11 cellular contexts compared by ENCODE assay signal in the genomic region with DNA sequence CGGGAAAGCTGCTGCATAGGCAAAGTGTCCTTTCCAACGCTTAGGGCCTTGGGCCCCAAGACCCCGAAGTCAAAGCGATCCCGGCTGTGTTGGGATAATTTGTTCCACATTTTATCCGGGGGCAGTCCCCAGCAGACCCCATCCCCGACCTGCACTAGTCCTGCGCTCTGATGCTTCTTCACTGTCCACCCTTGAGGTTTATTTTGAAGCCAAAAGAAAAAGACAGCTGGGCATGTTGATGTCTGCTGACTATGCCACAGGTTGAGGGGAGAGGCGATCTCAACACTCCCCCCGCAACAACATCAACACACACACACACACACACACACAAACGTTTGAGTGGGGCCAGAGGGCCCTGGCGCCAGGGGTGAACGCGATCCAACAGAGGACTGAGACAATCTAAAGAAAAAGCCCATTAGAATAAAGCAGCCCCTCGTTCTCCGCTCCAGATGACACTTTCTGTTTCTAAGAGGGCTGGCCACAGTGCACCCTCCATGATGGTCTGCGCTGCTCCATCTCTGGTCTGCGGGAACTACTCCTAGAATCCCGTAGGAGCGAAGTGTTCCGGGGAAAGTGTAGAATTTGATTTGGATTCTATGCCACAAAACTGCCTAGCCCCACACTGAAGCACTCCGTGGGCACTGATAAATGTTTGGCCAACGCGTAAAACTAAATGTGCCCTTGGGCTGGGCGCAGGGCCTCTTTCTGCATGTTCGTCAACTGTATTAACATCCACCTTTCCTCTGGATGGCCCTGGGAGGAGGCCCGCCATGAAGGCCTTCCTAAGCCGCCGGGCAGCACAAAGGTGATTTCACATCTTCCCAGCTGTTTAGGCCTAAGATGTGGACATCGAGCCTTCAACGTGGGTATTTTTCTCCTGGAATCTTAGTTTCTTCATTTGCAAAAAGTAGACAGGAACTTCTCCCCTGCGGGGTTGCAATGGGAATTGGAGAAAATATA. TPM values are rescaled to one million over a fixed set of nuclear protein-coding genes. Genes with fewer than 3 reads are reported as not detected.
DNase-seq lines count a peak whose midpoint lies in the region; ATAC-seq, FAIRE-seq and TF ChIP-seq lines count a peak whose summit lies in the region.
"Had no signal": no experiment of that assay in that cellular context is flagged by ENCODE, and none has a peak within 500 bp of the region (broad histone marks: within the 10 kb centered on the region; RNA-seq: fewer than 3 reads in every experiment).

No MANE protein-coding gene starts in this region.

- H2AFZ ChIP-seq in endothelial cell of umbilical vein (ENCODE audit: low read depth, low read length): no peak overlapping the region
- peak overlapping the region; percentile 85 for H2AFZ ChIP-seq in osteoblast (ENCODE audit: low read length)

- no peak overlapping the region for H3K9ac ChIP-seq in endothelial cell of umbilical vein (replicated peaks; ENCODE audit: extremely low read depth, insufficient read depth, low read length)

- H3K27ac ChIP-seq in CD4-positive, alpha-beta T cell (ENCODE audit: low read depth, low read length): no peak overlapping the region
- no peak overlapping the region for H3K27ac ChIP-seq in endothelial cell of umbilical vein (ENCODE audit: insufficient read depth, low read depth, low read length)
- no peak overlapping the region for H3K27ac ChIP-seq in osteoblast (ENCODE audit: low read depth, low read length)

- TF ChIP-seq CTCF in CD4-positive, alpha-beta T cell (IDR thresholded peaks at IDR 0.05): no peak
- no peak for TF ChIP-seq CTCF in endothelial cell of umbilical vein (IDR thresholded peaks at IDR 0.05; ENCODE audit: extremely low read depth in 1 of 2, insufficient read depth in 1 of 2, low read depth in 1 of 2, low read length in 2 of 2)
- no peak for TF ChIP-seq CTCF in osteoblast (IDR thresholded peaks at IDR 0.05; ENCODE audit: extremely low read depth, low read depth, low read length)

- H3K79me2 ChIP-seq in endothelial cell of umbilical vein (ENCODE audit: control insufficient read depth, insufficient read depth, low read length): no peaks in the 10 kb centered on the region
- peaks cover 3% of the 10 kb centered on the region for H3K79me2 ChIP-seq in osteoblast (ENCODE audit: insufficient read depth, low read length)

- no peaks in the 10 kb centered on the region for H3K36me3 ChIP-seq in endothelial cell of umbilical vein (ENCODE audit: control insufficient read depth in 2 of 2, extremely low read depth in 1 of 2, insufficient read depth in 2 of 2, low read length in 2 of 2)
- peaks cover 7% of the 10 kb centered on the region for H3K36me3 ChIP-seq in osteoblast (ENCODE audit: insufficient read depth, low read length)

- ATAC-seq in CD4-positive, alpha-beta T cell (ENCODE audit: poor library complexity): no peak
- ATAC-seq in GM18505 (IDR thresholded peaks at IDR 0.05; ENCODE audit: unreplicated experiment): no peak
- ATAC-seq in HG02678 (IDR thresholded peaks at IDR 0.05; ENCODE audit: unreplicated experiment): no peak

- DNase-seq in CD4-positive, alpha-beta T cell: no peak
- DNase-seq in endothelial cell of umbilical vein (ENCODE audit: low read depth, low spot score) (no peak), osteoblast (ENCODE audit: insufficient read length, low spot score, missing footprints) (no peak), AG20443 (ENCODE audit: low spot score) (no peak)
- DNase-seq in stimulated activated CD4-positive, alpha-beta T cell treated with anti-CD3 and anti-CD28 coated beads, Interleukin-4, amount 100 ng/mL, for 24 hours: no peak
- DNase-seq: NCI-H1105 treated with DMSO at 0.1 percent for 48 hours had no signal

- H4K20me1 ChIP-seq in endothelial cell of umbilical vein (replicated peaks; ENCODE audit: control insufficient read depth, extremely low read depth, insufficient read depth, low read length): no peaks in the 10 kb centered on the region
- H4K20me1 ChIP-seq in osteoblast (ENCODE audit: insufficient read depth, low read length): no peaks in the 10 kb centered on the region

- TF ChIP-seq POLR2A in endothelial cell of umbilical vein (IDR thresholded peaks at IDR 0.05; ENCODE audit: low read depth, low read length) (no peak), GM18505 (IDR thresholded peaks at IDR 0.05; ENCODE audit: borderline replicate concordance, extremely low read depth, insufficient read depth, insufficient read length) (no peak)

- intact Hi-C loops in CD4-positive, alpha-beta T cell (cut with DNase I, micrococcal nuclease): no loop called here
- intact Hi-C loops in endothelial cell of umbilical vein (cut with micrococcal nuclease): loop anchor here (5.0 to 10.0 kb wide), 2 partner anchors 197 to 375 kb away; no protein-coding TSS in a partner anchor

- no peaks in the 10 kb centered on the region for H3K9me3 Mint-ChIP-seq in CD4-positive, alpha-beta T cell
- H3K9me3 Mint-ChIP-seq in IgD-negative memory B cell: peaks cover 0 to 30% (median 0%) of the 10 kb centered on the region in 3 donors

- H3K4me3 ChIP-seq in endothelial cell of umbilical vein (replicated peaks in 1 of 3; ENCODE audit: insufficient read depth in 1 of 3, low read depth in 1 of 3, low read length in 3 of 3) (peak overlapping the region in 1 of 3 experiments; percentile 61), osteoblast (ENCODE audit: insufficient read depth, low read length) (peak overlapping the region; percentile 93)

- FAIRE-seq in endothelial cell of umbilical vein (lab: Jason Lieb, UNC): no peak
- FAIRE-seq: GM19239, RCC 7860 had no signal

- BruUV-seq in endothelial cell of umbilical vein (replicated peaks; lab: Mats Ljungman, UMichigan): no TSS peak

- dilution Hi-C loops in endothelial cell of umbilical vein (cut with MboI; ENCODE audit: extremely low pct_ligation_motif_present, low sequenced_read_pairs): no loop called here

- H3K27me3 ChIP-seq in CD4-positive, alpha-beta T cell (ENCODE audit: control insufficient read depth, insufficient read depth, low read length): peaks cover 89% of the 10 kb centered on the region
- H3K27me3 ChIP-seq in endothelial cell of umbilical vein (ENCODE audit: control insufficient read depth in 2 of 2, insufficient read depth in 2 of 2, low read length in 2 of 2) (peaks cover 47 to 62% of the 10 kb centered on the region in 2 experiments), osteoblast (ENCODE audit: insufficient read depth, low read length) (peaks cover 35% of the 10 kb centered on the region)

- H3K4me1 ChIP-seq in endothelial cell of umbilical vein (ENCODE audit: control insufficient read depth, extremely low read depth, insufficient read depth, low read length): peaks cover 13% of the 10 kb centered on the region
- peaks cover 9% of the 10 kb centered on the region for H3K4me1 ChIP-seq in osteoblast (ENCODE audit: insufficient read depth, low read length)

- CTCF ChIA-PET in CD4-positive, alpha-beta T cell (lab: Charles Lee): no interaction called here
- CTCF ChIA-PET in endothelial cell of umbilical vein (lab: Charles Lee): interaction anchor here (1.4 kb wide), 1 partner anchor 18 kb away, joined by 4 read pairs; no protein-coding TSS in a partner anchor

- H3K9me3 ChIP-seq in CD4-positive, alpha-beta T cell (ENCODE audit: control insufficient read depth, low read length): no peaks in the 10 kb centered on the region
- H3K9me3 ChIP-seq in endothelial cell of umbilical vein (replicated peaks; ENCODE audit: control insufficient read depth, insufficient read depth, low read length) (no peaks in the 10 kb centered on the region), osteoblast (ENCODE audit: low read depth, low read length) (no peaks in the 10 kb centered on the region)

- H3K4me1 Mint-ChIP-seq in CD4-positive, alpha-beta T cell (ENCODE audit: low read depth): peaks cover 30% of the 10 kb centered on the region
- H3K4me1 Mint-ChIP-seq in IgD-negative memory B cell: peaks cover 10 to 22% (median 14%) of the 10 kb centered on the region in 3 donors

- H3K4me2 ChIP-seq in endothelial cell of umbilical vein (ENCODE audit: insufficient read depth, low read length): peak overlapping the region; percentile 90
- H3K4me2 ChIP-seq in osteoblast (ENCODE audit: insufficient read depth, low read length): peak overlapping the region; percentile 96

- peaks cover 87% of the 10 kb centered on the region for H3K27me3 Mint-ChIP-seq in CD4-positive, alpha-beta T cell
- H3K27me3 Mint-ChIP-seq in IgD-negative memory B cell: peaks cover 69% of the 10 kb centered on the region

- no peak overlapping the region for H3K27ac Mint-ChIP-seq in CD4-positive, alpha-beta T cell
- H3K27ac Mint-ChIP-seq in IgD-negative memory B cell: peak overlapping the region; percentile 67 to 92 (median 79)

- POLR2A ChIA-PET in CD4-positive, alpha-beta T cell (lab: Charles Lee): interaction anchor here (1.0 kb wide), 1 partner anchor 9 kb away, joined by 5 read pairs; no protein-coding TSS in a partner anchor
- POLR2A ChIA-PET in endothelial cell of umbilical vein (lab: Charles Lee): no interaction called here

- H3K9me1 ChIP-seq in endothelial cell of umbilical vein (replicated peaks; ENCODE audit: control insufficient read depth, extremely low read depth, insufficient read depth, low read length): no peaks in the 10 kb centered on the region

- peak overlapping the region; percentile 54 for H3K4me3 Mint-ChIP-seq in CD4-positive, alpha-beta T cell
- peak overlapping the region; percentile 16 to 71 (median 56) for H3K4me3 Mint-ChIP-seq in IgD-negative memory B cell

- no peaks in the 10 kb centered on the region for H3K36me3 Mint-ChIP-seq in CD4-positive, alpha-beta T cell (ENCODE audit: low read depth)
- peaks cover 2% of the 10 kb centered on the region for H3K36me3 Mint-ChIP-seq in IgD-negative memory B cell

TF ChIP-seq in endothelial cell of umbilical vein, 7 proteins besides CTCF, POLR2A, EP300 and RAD21 (continues in another document):
- no peak for TF ChIP-seq FOS (IDR thresholded peaks at IDR 0.05; ENCODE audit: borderline replicate concordance, insufficient read depth, low read length)
- TF ChIP-seq POLR2AphosphoS5 (IDR thresholded peaks at IDR 0.05; ENCODE audit: insufficient read depth, low read depth, low read length): no peak
- peak; percentile 57 for TF ChIP-seq EZH2 (IDR thresholded peaks at IDR 0.05; ENCODE audit: borderline replicate concordance, low read depth, low read length, severe bottlenecking)
- no peak for TF ChIP-seq GATA2 (IDR thresholded peaks at IDR 0.05; ENCODE audit: insufficient read depth, insufficient read length, low read depth, low read length)
- no peak for TF ChIP-seq JUN (IDR thresholded peaks at IDR 0.05; ENCODE audit: borderline replicate concordance, insufficient read depth, insufficient read length, low read depth)

RNA-seq across cellular contexts. Expression of a gene that starts 2.4 kb away (rescaled TPM):
- not detected for total RNA-seq in CD4-positive, alpha-beta T cell
- polyA plus RNA-seq in IgD-negative memory B cell (0.18 TPM), endothelial cell of umbilical vein (6.2 and 9.2 TPM in 2 replicates)
- total RNA-seq in endothelial cell of umbilical vein (4.1 and 5.0 TPM in 2 replicates), osteoblast (2.9 and 3.8 TPM in 2 replicates)
- polyA plus RNA-seq in endothelial cell of umbilical vein (2011; cell fraction: cytosol; rRNA removed): 3.2 and 4.6 TPM in 2 replicates
- 2.6 and 3.4 TPM in 2 replicates for polyA plus RNA-seq in endothelial cell of umbilical vein (2011; cell fraction: nucleus; rRNA removed)
- polyA plus RNA-seq in endothelial cell of umbilical vein (2012): 0.63 and 0.66 TPM in 2 replicates
- polyA minus RNA-seq in endothelial cell of umbilical vein: 0.70 TPM in 2 replicates
- polyA minus RNA-seq in endothelial cell of umbilical vein (2011; cell fraction: cytosol; rRNA and poly(A)+ RNA removed): 2.7 TPM
- 0.67 and 1.0 TPM in 2 replicates for polyA minus RNA-seq in endothelial cell of umbilical vein (2011; cell fraction: nucleus; rRNA and poly(A)+ RNA removed)
